Comparison of ENCODE assay signal across 14 cellular contexts in the genomic region with DNA sequence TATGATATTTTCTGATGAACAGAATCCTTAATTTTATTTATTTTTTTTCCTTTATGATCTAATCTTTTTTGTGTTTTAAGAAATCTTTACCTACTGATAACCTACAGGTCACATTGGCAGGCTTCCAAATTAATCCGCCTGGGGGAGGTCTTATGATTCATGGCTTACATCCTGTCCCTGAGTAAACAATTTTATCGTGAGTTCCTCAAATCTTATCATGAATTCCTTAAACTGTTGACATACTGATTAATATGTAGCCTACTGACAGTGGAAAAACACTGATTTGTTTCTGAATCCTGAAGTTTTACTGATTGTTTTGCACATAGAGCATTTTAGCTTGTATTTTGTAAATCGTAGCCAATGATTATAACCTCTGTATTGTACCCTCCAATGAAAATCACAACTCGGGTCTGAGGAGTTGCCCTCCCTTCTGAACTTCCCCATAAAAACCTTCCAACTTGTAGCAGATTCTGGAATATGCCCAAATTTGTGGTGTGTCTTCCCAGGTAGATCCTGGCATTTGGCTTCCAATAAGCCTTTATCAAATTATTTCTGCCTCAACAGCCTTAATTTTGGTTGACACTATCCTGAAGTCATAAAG.
DNase-seq lines count a peak whose midpoint lies in the region; ATAC-seq and TF ChIP-seq lines count a peak whose summit lies in the region.
"Had no signal": no experiment of that assay in that cellular context is flagged by ENCODE, and none has a peak within 500 bp of the region (broad histone marks: within the 10 kb centered on the region; RNA-seq: fewer than 3 reads in every experiment).

No MANE protein-coding gene starts in this region.

- H3K79me1 ChIP-seq in mesenchymal stem cell (replicated peaks; ENCODE audit: low read length, poor library complexity, severe bottlenecking): peaks cover 9% of the 10 kb centered on the region

- no peak overlapping the region for H3K4ac ChIP-seq in mesenchymal stem cell (ENCODE audit: low read depth in 1 of 2, low read length in 2 of 2)

- no peak overlapping the region for H3K14ac ChIP-seq in mesenchymal stem cell (ENCODE audit: low read length in 2 of 2)

- intact Hi-C loops in colonic mucosa (cut with DNase I): no loop called here

- no peaks in the 10 kb centered on the region for H3K27me3 ChIP-seq in colonic mucosa
- H3K27me3 ChIP-seq in mesenchymal stem cell (ENCODE audit: control insufficient read depth in 1 of 2, insufficient read depth in 1 of 2, low read length in 2 of 2): no peaks in the 10 kb centered on the region

- no peaks in the 10 kb centered on the region for H3K9me3 ChIP-seq in colonic mucosa
- H3K9me3 ChIP-seq in mesenchymal stem cell (ENCODE audit: control insufficient read depth, low read length): peaks cover 5% of the 10 kb centered on the region
- H3K9me3 ChIP-seq: lower lobe of right lung had no signal

- no peak overlapping the region for H2AFZ ChIP-seq in mesenchymal stem cell (ENCODE audit: low read depth, low read length)

- no peaks in the 10 kb centered on the region for H3K36me3 ChIP-seq in colonic mucosa
- peaks cover 10 to 91% of the 10 kb centered on the region in 2 experiments for H3K36me3 ChIP-seq in mesenchymal stem cell (ENCODE audit: control insufficient read depth in 1 of 2, insufficient read depth in 2 of 2, low read depth in 1 of 2, low read length in 2 of 2)

- H2AK5ac ChIP-seq in mesenchymal stem cell (ENCODE audit: low read length, severe bottlenecking): no peak overlapping the region

- no peak overlapping the region for H3K18ac ChIP-seq in mesenchymal stem cell (ENCODE audit: low read depth in 1 of 2, low read length in 2 of 2)

- WGBS in mesenchymal stem cell: 44% methylated on average over 3 of the region's 4 CpGs

- no peak for TF ChIP-seq CTCF in colonic mucosa (IDR thresholded peaks at IDR 0.05)

- H3K4me3 ChIP-seq in colonic mucosa (no peak overlapping the region), mesenchymal stem cell (ENCODE audit: insufficient read depth in 1 of 2, low read depth in 1 of 2, low read length in 2 of 2) (no peak overlapping the region)
- H3K4me3 ChIP-seq: lower lobe of right lung had no signal

- H3K27ac ChIP-seq in colonic mucosa (no peak overlapping the region), mesenchymal stem cell (ENCODE audit: low read length, poor library complexity, severe bottlenecking) (peak overlapping the region; percentile 45)
- H3K27ac ChIP-seq: lower lobe of right lung had no signal

- in situ Hi-C loops in Caki2 (cut with HindIII; ENCODE audit: low pct_unique_long_range_greater_than_20kb, low sequenced_read_pairs): no loop called here

- no peak overlapping the region for H2BK12ac ChIP-seq in mesenchymal stem cell (ENCODE audit: low read length in 2 of 2)

- H4K8ac ChIP-seq in mesenchymal stem cell (ENCODE audit: low read length): no peak overlapping the region

- ATAC-seq in HG03175 (IDR thresholded peaks at IDR 0.05; ENCODE audit: unreplicated experiment): no peak
- ATAC-seq: lower lobe of right lung, Panc1 had no signal

- H3K4me1 ChIP-seq in colonic mucosa (no peaks in the 10 kb centered on the region), mesenchymal stem cell (ENCODE audit: control insufficient read depth, insufficient read depth, low read depth, low read length) (no peaks in the 10 kb centered on the region)
- H3K4me1 ChIP-seq: lower lobe of right lung had no signal

- H2BK5ac ChIP-seq in mesenchymal stem cell (ENCODE audit: low read depth, low read length, poor library complexity, severe bottlenecking): no peak overlapping the region

- H3K9ac ChIP-seq in colonic mucosa (ENCODE audit: low read depth in 2 of 2, low read length in 2 of 2) (no peak overlapping the region), mesenchymal stem cell (ENCODE audit: low read length) (no peak overlapping the region)

- no peak overlapping the region for H3K23ac ChIP-seq in mesenchymal stem cell (ENCODE audit: low read length in 2 of 2)

- DNase-seq in Caki2 (ENCODE audit: low read depth) (peak; percentile 85), LoVo (ENCODE audit: low spot score) (peak; percentile 89), colonic mucosa (peak; percentile 82), mesenchymal stem cell (peak; percentile 30), HuH-7.5 (ENCODE audit: low spot score) (no peak), OCI-M2 (lab: John Stamatoyannopoulos, UW; ENCODE audit: unreplicated experiment) (no peak)
- DNase-seq in activated naive CD4-positive, alpha-beta T cell (lab: John Stamatoyannopoulos, UW): no peak
- DNase-seq: activated naive CD8-positive, alpha-beta T cell treated with anti-CD3 and anti-CD28 coated beads, Interleukin-2, amount 10 ng/mL, durations not matched to agents 7 days and 5 days; CD4-positive, alpha-beta T cell; lower lobe of right lung; NCI-H2171; stimulated activated CD4-positive, alpha-beta T cell treated with anti-CD3 and anti-CD28 coated beads, Interleukin-4, amount 100 ng/mL, for 24 hours had no signal

- no peak overlapping the region for H4K91ac ChIP-seq in mesenchymal stem cell (ENCODE audit: low read length)

- H2BK120ac ChIP-seq in mesenchymal stem cell (ENCODE audit: low read depth, low read length): no peak overlapping the region

- H2BK15ac ChIP-seq in mesenchymal stem cell (ENCODE audit: low read depth, poor library complexity, severe bottlenecking): no peak overlapping the region

- no peak overlapping the region for H3K4me2 ChIP-seq in mesenchymal stem cell (ENCODE audit: low read length, poor library complexity, severe bottlenecking)

Comparison
In these comparisons a context has a peak if more than half of its experiments do, and no peak if none do; other contexts are left out.
1. DNase-seq: peak in Caki2 (single experiment), LoVo (single experiment), colonic mucosa (single experiment) and mesenchymal stem cell (single experiment); none in activated naive CD4-positive, alpha-beta T cell (0 of 4), HuH-7.5 (single experiment) and OCI-M2 (single experiment).